In the genomic region with DNA sequence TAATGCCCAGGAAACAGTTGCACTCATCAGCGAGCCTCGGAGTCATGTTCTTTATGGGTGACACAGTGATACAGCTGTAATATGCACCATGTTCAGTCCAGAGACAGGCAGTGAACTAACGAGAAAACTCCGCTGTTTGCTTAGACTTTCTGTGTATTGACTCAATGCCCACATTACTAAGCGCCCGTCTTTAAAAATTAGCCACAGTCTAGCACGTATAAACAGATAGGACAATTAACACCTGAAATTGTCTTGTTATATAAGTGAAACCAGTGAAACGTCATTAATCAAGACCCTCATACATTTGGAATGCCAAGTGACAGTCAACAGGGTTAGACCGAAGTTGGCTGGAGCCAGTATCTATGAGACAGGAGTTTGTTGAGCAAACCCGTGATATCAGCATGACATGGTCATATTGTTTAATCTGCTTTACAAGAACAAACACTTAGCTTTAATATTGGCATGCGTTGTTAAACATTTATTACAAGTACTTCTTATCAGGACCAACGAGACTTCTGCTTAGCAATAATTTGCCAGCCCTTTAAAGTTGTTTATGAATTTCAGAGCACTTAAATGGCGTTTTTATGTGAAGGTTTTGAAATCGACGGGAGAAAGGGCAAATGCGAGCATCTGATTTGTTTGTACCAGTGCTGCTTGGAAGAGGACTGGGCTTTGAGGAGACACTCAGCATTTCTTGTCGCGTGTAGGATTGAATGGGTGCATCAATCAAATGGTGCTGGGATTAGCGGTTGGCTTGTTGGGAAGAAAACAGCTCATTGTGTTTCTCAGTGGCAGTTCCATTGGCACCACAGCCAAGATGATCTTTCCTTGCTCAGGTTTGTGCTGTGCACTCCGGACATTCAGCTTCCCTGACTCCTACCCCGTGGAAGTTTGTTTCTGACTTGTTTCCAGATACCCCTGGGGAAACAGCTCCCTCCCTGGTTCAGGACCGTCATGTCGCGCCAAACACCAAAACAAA, we compare ENCODE assay signal across 1 cellular context.
TF ChIP-seq lines count a peak whose summit lies in the region.

No MANE protein-coding gene starts in this region.

TF ChIP-seq in H1, 55 proteins besides CTCF, POLR2A, EP300 and RAD21 (continued from another document):
- TF ChIP-seq KDM4A (IDR thresholded peaks at IDR 0.05; ENCODE audit: low read depth, low read length, severe bottlenecking) (no peak), RFX5 (IDR thresholded peaks at IDR 0.05; ENCODE audit: borderline replicate concordance, low read depth, low read length) (no peak), GTF2F1 (IDR thresholded peaks at IDR 0.05; ENCODE audit: borderline replicate concordance, low read depth, low read length) (no peak)
